In genomic region chr6:51027283-51028065, GRCh38 we compare ENCODE assay signal across 26 cellular contexts.
"Had no signal": no experiment of that assay in that cellular context is flagged by ENCODE, and none has a peak within 500 bp of the region (broad histone marks: within the 10 kb centered on the region; RNA-seq: fewer than 3 reads in every experiment).

No MANE protein-coding gene starts in this region.

- H3K79me2 ChIP-seq: parathyroid adenoma had no signal

- H3K27me3 Mint-ChIP-seq: activated naive CD8-positive, alpha-beta T cell; activated T-cell treated with anti-CD3 and anti-CD28 coated beads, Interleukin-2, amount 50 U/mL, for 24 hours; memory B cell had no signal

- H3K27ac ChIP-seq: adrenal gland, ascending aorta, breast epithelium, parathyroid adenoma, right lobe of liver, skin epidermis, stomach, suprapubic skin, tibial nerve had no signal

- H3K9me3 ChIP-seq: adrenal gland, ascending aorta, breast epithelium, right lobe of liver, stomach, suprapubic skin had no signal

- H3K4me3 Mint-ChIP-seq: activated naive CD8-positive, alpha-beta T cell; activated T-cell treated with anti-CD3 and anti-CD28 coated beads, Interleukin-2, amount 50 U/mL, for 24 hours; memory B cell; nephron progenitor cell; T-helper 1 cell treated with Interleukin-12 subunit alpha and Interleukin-12 subunit beta and Interleukin-4 antibody, amounts not matched to agents 30 μg/mL and 1 μg/mL, for 36 hours; WTC11 had no signal

- H3K4me3 ChIP-seq: adrenal gland, ascending aorta, breast epithelium, right lobe of liver, skin epidermis, stomach, suprapubic skin, tibial nerve had no signal

- H3K27me3 ChIP-seq: adrenal gland, ascending aorta, breast epithelium, right lobe of liver, stomach, suprapubic skin, tibial nerve had no signal

- H3K27ac Mint-ChIP-seq: activated naive CD8-positive, alpha-beta T cell; activated T-cell treated with anti-CD3 and anti-CD28 coated beads, Interleukin-2, amount 50 U/mL, for 24 hours; activated T-helper 2 cell treated with anti-CD3 and anti-CD28 coated beads, Interferon-gamma antibody, Interleukin-2, Interleukin-4, amounts not matched to agents 10 μg/mL and 5 μg/mL and 100 μg/mL, durations not matched to agents 14 hours and 24 hours and 36 hours; memory B cell; nephron progenitor cell; T-helper 1 cell treated with Interleukin-12 subunit alpha and Interleukin-12 subunit beta and Interleukin-4 antibody, amounts not matched to agents 30 μg/mL and 1 μg/mL, for 36 hours; WTC11 had no signal

- H3K4me1 ChIP-seq: adrenal gland, ascending aorta, breast epithelium, parathyroid adenoma, right lobe of liver, stomach, suprapubic skin, tibial nerve had no signal

- H3K36me3 ChIP-seq: adrenal gland, ascending aorta, breast epithelium, right lobe of liver, stomach, suprapubic skin, tibial nerve had no signal

- ATAC-seq: left cardiac atrium, right lobe of liver, WTC11 had no signal

- H3K36me3 Mint-ChIP-seq: activated naive CD8-positive, alpha-beta T cell; memory B cell; WTC11 had no signal

- H3K4me1 Mint-ChIP-seq: memory B cell, nephron progenitor cell had no signal

- FAIRE-seq: urothelium cell line had no signal

- DNase-seq: activated CD8-positive, alpha-beta memory T cell treated with anti-CD3 and anti-CD28 coated beads for 24 hours; activated CD8-positive, alpha-beta memory T cell treated with anti-CD3 and anti-CD28 coated beads, Interleukin-2, amount 50 U/mL, for 4 hours; activated naive CD4-positive, alpha-beta T cell; activated T-cell treated with anti-CD3 and anti-CD28 coated beads, Interleukin-2, amount 50 U/mL, for 24 hours; adrenal gland; glutamatergic neuron; hypothalamus; islet precursor cell; left cardiac atrium; nephron progenitor cell; right lobe of liver; stimulated activated CD4-positive, alpha-beta T cell treated with anti-CD3 and anti-CD28 coated beads, Interleukin-1b, Interleukin-23, amount 100 ng/mL, for 48 hours; stomach; T1000 had no signal

- H2AFZ ChIP-seq: parathyroid adenoma had no signal

- H3K9me3 Mint-ChIP-seq: memory B cell; nephron progenitor cell; T-helper 1 cell treated with Interleukin-12 subunit alpha and Interleukin-12 subunit beta and Interleukin-4 antibody, amounts not matched to agents 30 μg/mL and 1 μg/mL, for 36 hours; WTC11 had no signal

- H3K9ac ChIP-seq: parathyroid adenoma had no signal
